ENCODE assay signal across 9 cellular contexts in the genomic region with DNA sequence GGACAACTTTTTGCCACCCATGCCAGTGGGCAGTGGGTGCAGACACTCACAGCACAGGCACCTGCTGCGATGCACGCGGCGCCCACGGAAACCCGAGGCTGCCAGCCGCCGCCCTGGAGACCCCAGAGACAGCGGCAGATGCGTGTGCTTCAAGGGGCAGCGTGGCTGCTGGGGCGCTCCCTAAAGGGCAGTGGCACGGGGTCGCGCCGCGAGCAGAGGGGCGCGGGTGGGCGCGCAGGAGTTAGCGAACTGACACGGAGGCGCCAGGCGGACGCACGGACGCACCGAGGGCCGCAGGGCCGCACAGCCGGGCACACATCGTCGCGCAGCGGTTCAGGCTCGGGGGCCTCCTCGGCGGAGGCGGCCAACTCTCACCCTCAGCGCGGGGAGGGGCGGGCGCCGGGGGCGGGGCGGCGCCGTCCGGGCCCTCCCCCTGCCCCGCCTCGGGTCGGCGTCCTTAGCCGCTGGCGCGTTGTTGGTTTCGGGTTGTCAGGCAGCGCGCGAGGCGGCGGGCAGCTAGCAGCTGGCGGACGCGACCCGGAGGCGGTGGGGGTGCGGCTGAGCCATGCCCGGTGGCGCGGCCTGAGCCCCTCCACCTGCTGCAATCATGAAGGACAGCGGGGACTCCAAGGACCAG. TPM values are rescaled to one million over a fixed set of nuclear protein-coding genes. Genes with fewer than 3 reads are reported as not detected.
A peak's percentile ranks its signal among the peaks of the same experiment; 100 is the strongest.
DNase-seq lines count a peak whose midpoint lies in the region; TF ChIP-seq lines count a peak whose summit lies in the region.
"Had no signal": no experiment of that assay in that cellular context is flagged by ENCODE, and none has a peak within 500 bp of the region (broad histone marks: within the 10 kb centered on the region; RNA-seq: fewer than 3 reads in every experiment).

A gene with protein sequence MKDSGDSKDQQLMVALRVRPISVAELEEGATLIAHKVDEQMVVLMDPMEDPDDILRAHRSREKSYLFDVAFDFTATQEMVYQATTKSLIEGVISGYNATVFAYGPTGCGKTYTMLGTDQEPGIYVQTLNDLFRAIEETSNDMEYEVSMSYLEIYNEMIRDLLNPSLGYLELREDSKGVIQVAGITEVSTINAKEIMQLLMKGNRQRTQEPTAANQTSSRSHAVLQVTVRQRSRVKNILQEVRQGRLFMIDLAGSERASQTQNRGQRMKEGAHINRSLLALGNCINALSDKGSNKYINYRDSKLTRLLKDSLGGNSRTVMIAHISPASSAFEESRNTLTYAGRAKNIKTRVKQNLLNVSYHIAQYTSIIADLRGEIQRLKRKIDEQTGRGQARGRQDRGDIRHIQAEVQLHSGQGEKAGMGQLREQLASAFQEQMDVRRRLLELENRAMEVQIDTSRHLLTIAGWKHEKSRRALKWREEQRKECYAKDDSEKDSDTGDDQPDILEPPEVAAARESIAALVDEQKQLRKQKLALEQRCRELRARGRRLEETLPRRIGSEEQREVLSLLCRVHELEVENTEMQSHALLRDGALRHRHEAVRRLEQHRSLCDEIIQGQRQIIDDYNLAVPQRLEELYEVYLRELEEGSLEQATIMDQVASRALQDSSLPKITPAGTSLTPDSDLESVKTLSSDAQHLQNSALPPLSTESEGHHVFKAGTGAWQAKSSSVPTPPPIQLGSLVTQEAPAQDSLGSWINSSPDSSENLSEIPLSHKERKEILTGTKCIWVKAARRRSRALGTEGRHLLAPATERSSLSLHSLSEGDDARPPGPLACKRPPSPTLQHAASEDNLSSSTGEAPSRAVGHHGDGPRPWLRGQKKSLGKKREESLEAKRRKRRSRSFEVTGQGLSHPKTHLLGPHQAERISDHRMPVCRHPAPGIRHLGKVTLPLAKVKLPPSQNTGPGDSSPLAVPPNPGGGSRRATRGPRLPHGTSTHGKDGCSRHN (plus strand): TSS at position 484 of the 637 bp plus-strand sequence. CDS start 124 bp downstream, at position 608.

- H3K36me3 ChIP-seq in MG63 = no peaks in the 10 kb centered on the region
- no peaks in the 10 kb centered on the region for H3K36me3 ChIP-seq in cardiac muscle cell
- no peaks in the 10 kb centered on the region for H3K36me3 ChIP-seq in prostate gland

- H3K27me3 ChIP-seq in MG63 = no peaks in the 10 kb centered on the region
- peaks cover 42% of the 10 kb centered on the region for H3K27me3 ChIP-seq in cardiac muscle cell
- H3K27me3 ChIP-seq in prostate gland (replicated peaks; ENCODE audit: insufficient read depth) = no peaks in the 10 kb centered on the region

- H3K27ac ChIP-seq in cardiac muscle cell (no peak within 1 kb of the TSS), prostate gland (no peak within 1 kb of the TSS)

- H3K4me3 ChIP-seq in GM12865 (ENCODE audit: low read depth, low read length) (peak within 1 kb of the TSS; percentile 8; the same call in 1 of the 2 replicates), MG63 (no peak within 1 kb of the TSS), cardiac muscle cell (peak within 1 kb of the TSS; percentile 25), prostate gland (peak within 1 kb of the TSS; percentile 3 to 27)

- H3K36me3 Mint-ChIP-seq in activated T-cell treated with anti-CD3 and anti-CD28 coated beads, Interleukin-2, amount 50 U/mL, for 24 hours (ENCODE audit: low read depth) = no peaks in the 10 kb centered on the region
- H3K36me3 Mint-ChIP-seq in type B pancreatic cell = no peaks in the 10 kb centered on the region

- DNase-seq in GM12865 (ENCODE audit: low read depth) (peak; percentile 66), MG63 (peak; percentile 31), cardiac muscle cell (ENCODE audit: low read depth in 1 of 2, low spot score in 1 of 2) (peak; percentile 22 to 68), prostate gland (ENCODE audit: low spot score) (no peak), type B pancreatic cell (ENCODE audit: extremely low spot score, unreplicated experiment) (no peak), UCSD-AML1 (lab: John Stamatoyannopoulos, UW; ENCODE audit: unreplicated experiment) (no peak), KBM-7 (no peak)
- peak; percentile 73 for DNase-seq in activated T-cell treated with anti-CD3 and anti-CD28 coated beads, Interleukin-2, amount 50 U/mL, for 24 hours

- in situ Hi-C loops in KBM-7 (cut with MboI; ENCODE audit: low pct_unique_long_range_greater_than_20kb, low sequenced_read_pairs) = no loop called here

- no peaks in the 10 kb centered on the region for H3K9me3 Mint-ChIP-seq in activated T-cell treated with anti-CD3 and anti-CD28 coated beads, Interleukin-2, amount 50 U/mL, for 24 hours
- H3K9me3 Mint-ChIP-seq in type B pancreatic cell = no peaks in the 10 kb centered on the region

- H3K9me3 ChIP-seq in MG63 (no peaks in the 10 kb centered on the region), cardiac muscle cell (ENCODE audit: low read depth) (no peaks in the 10 kb centered on the region), prostate gland (no peaks in the 10 kb centered on the region)

- H3K4me1 Mint-ChIP-seq in activated T-cell treated with anti-CD3 and anti-CD28 coated beads, Interleukin-2, amount 50 U/mL, for 24 hours (ENCODE audit: low read depth) = peaks cover 22% of the 10 kb centered on the region
- H3K4me1 Mint-ChIP-seq in type B pancreatic cell (ENCODE audit: unreplicated experiment) = peaks cover 10% of the 10 kb centered on the region

- TF ChIP-seq POLR2A in prostate gland (IDR thresholded peaks at IDR 0.05) = no peak

- H3K4me1 ChIP-seq in cardiac muscle cell (ENCODE audit: low read depth) (no peaks in the 10 kb centered on the region), prostate gland (replicated peaks) (peaks cover 12% of the 10 kb centered on the region)

- WGBS in prostate gland = 6% methylated on average over 28 of the region's 73 CpGs

- intact Hi-C loops in prostate gland (cut with DNase I) = no loop called here

- peak within 1 kb of the TSS; percentile 12 for H3K4me3 Mint-ChIP-seq in activated T-cell treated with anti-CD3 and anti-CD28 coated beads, Interleukin-2, amount 50 U/mL, for 24 hours
- H3K4me3 Mint-ChIP-seq in type B pancreatic cell = peak within 1 kb of the TSS; percentile 60

- peaks cover 42% of the 10 kb centered on the region for H3K27me3 Mint-ChIP-seq in activated T-cell treated with anti-CD3 and anti-CD28 coated beads, Interleukin-2, amount 50 U/mL, for 24 hours
- peaks cover 59% of the 10 kb centered on the region for H3K27me3 Mint-ChIP-seq in type B pancreatic cell

- no peak within 1 kb of the TSS for H3K27ac Mint-ChIP-seq in activated T-cell treated with anti-CD3 and anti-CD28 coated beads, Interleukin-2, amount 50 U/mL, for 24 hours
- no peak within 1 kb of the TSS for H3K27ac Mint-ChIP-seq in type B pancreatic cell

- TF ChIP-seq CTCF in GM12865 (IDR thresholded peaks at IDR 0.05; ENCODE audit: insufficient read depth, low read depth, low read length, missing control alignments) (no peak), cardiac muscle cell (IDR thresholded peaks at IDR 0.05; ENCODE audit: low read depth, low read length) (no peak), prostate gland (IDR thresholded peaks at IDR 0.05) (no peak), type B pancreatic cell (conservative IDR thresholded peaks at IDR 0.05) (no peak)

RNA-seq across cellular contexts. Expression of the gene that starts here (rescaled TPM):
- total RNA-seq in MG63 (2014; rRNA removed; shearing (Covaris generic); ENCODE audit: low replicate concordance) = not detected in 2 replicates
- total RNA-seq in cardiac muscle cell (0.39 and 0.42 TPM in 2 replicates), prostate gland (under 1 TPM; 0.36 to 0.62 TPM), type B pancreatic cell (ENCODE audit: low replicate concordance) (2.0 and 2.9 TPM in 2 replicates)
- 1.2 TPM in 1 of 2 replicates, not detected in the other for polyA plus RNA-seq in cardiac muscle cell
- total RNA-seq: myocyte had no signal

Comparison
In these comparisons a context has a peak if more than half of its experiments do, and no peak if none do; other contexts are left out.
1. Peak in DNase-seq in MG63; RNA of the gene not detected or under 1 TPM.
2. DNase-seq: peak in GM12865 (single experiment), activated T-cell treated with anti-CD3 and anti-CD28 coated beads, Interleukin-2, amount 50 U/mL, for 24 hours (single experiment) and cardiac muscle cell (2 of 2); none in prostate gland (single experiment), type B pancreatic cell (single experiment), UCSD-AML1 (single experiment) and KBM-7 (single experiment).